Comparison of ENCODE assay signal across 16 cellular contexts in the genomic region with DNA sequence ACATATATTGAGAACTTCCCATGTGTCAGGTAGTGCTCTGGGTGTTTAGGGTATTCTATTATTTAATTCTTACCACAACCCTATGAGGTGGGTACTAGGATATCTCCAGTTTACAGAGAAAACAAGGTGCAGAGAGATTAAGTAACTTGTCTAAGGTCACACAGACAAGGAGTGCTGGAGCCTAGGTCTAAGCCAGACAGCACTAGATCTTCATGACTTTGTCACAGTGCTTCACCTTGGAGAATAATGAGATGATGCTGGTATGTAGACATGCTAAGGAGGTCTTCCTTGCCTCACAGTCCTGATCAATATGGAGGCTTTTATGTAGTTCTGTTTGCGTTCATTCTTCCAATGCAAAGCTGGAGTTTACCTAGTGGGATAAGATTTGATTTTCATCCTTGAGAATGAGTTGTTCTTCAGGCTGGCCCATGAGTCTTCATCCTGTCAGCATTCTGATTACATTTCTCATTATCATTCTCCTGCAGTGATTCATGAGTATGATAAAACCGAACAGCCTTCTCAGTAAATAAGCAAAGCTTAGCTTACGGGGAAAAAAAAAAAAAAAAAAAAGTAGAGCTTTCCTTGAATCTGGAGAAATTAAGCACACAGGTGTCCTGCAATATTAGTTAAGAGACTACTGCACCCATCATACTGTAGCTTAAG.
DNase-seq lines count a peak whose midpoint lies in the region; ATAC-seq and TF ChIP-seq lines count a peak whose summit lies in the region.
"Had no signal": no experiment of that assay in that cellular context is flagged by ENCODE, and none has a peak within 500 bp of the region (broad histone marks: within the 10 kb centered on the region; RNA-seq: fewer than 3 reads in every experiment).

No MANE protein-coding gene starts in this region.

- no peaks in the 10 kb centered on the region for H3K36me3 ChIP-seq in Peyer's patch
- H3K36me3 ChIP-seq: BLaER1 treated with 17β-estradiol and CSF1 and Interleukin-3, amounts not matched to agents 10 nM and 100 nM had no signal

- H3K36me3 Mint-ChIP-seq in CD14-positive monocyte (no peaks in the 10 kb centered on the region), natural killer cell (no peaks in the 10 kb centered on the region)

- TF ChIP-seq CTCF in epithelial cell of esophagus (IDR thresholded peaks at IDR 0.05; ENCODE audit: insufficient read depth, low read depth, low read length, missing control alignments): no peak
- TF ChIP-seq CTCF in Peyer's patch (IDR thresholded peaks at IDR 0.05): no peak
- no peak for TF ChIP-seq CTCF in CD14-positive monocyte (IDR thresholded peaks at IDR 0.05)
- no peak for TF ChIP-seq CTCF in natural killer cell (IDR thresholded peaks at IDR 0.05)

- H3K4me3 ChIP-seq in epithelial cell of esophagus (ENCODE audit: low read length) (no peak overlapping the region), Peyer's patch (no peak overlapping the region)
- H3K4me3 ChIP-seq: BLaER1 treated with 17β-estradiol and CSF1 and Interleukin-3, amounts not matched to agents 10 nM and 100 nM had no signal

- no peaks in the 10 kb centered on the region for H3K27me3 ChIP-seq in Peyer's patch
- H3K27me3 ChIP-seq: BLaER1 treated with 17β-estradiol and CSF1 and Interleukin-3, amounts not matched to agents 10 nM and 100 nM had no signal

- in situ Hi-C loops in Caki2 (cut with HindIII; ENCODE audit: low pct_unique_long_range_greater_than_20kb, low sequenced_read_pairs): no loop called here

- peaks cover 0 to 5% (median 2%) of the 10 kb centered on the region in 3 donors for H3K27me3 Mint-ChIP-seq in CD14-positive monocyte (ENCODE audit: low read depth in 3 of 3)
- peaks cover 11 to 25% of the 10 kb centered on the region in 2 donors for H3K27me3 Mint-ChIP-seq in natural killer cell (ENCODE audit: low read depth in 2 of 2)

- TF ChIP-seq POLR2A in Peyer's patch (IDR thresholded peaks at IDR 0.05): no peak

- H3K27ac Mint-ChIP-seq in CD14-positive monocyte (no peak overlapping the region), natural killer cell (no peak overlapping the region)
- H3K27ac Mint-ChIP-seq: endodermal cell had no signal

- H3K9me3 Mint-ChIP-seq in CD14-positive monocyte: peaks cover 0 to under 1% (median 0%) of the 10 kb centered on the region in 7 donors
- H3K9me3 Mint-ChIP-seq in natural killer cell: no peaks in the 10 kb centered on the region
- H3K9me3 Mint-ChIP-seq: activated T-cell treated with anti-CD3 and anti-CD28 coated beads, Interleukin-2, amount 50 U/mL, for 4 hours; endodermal cell had no signal

- H3K27ac ChIP-seq in Peyer's patch: no peak overlapping the region
- H3K27ac ChIP-seq: BLaER1 treated with 17β-estradiol and CSF1 and Interleukin-3, amounts not matched to agents 10 nM and 100 nM had no signal

- H3K4me1 Mint-ChIP-seq in CD14-positive monocyte (peaks cover 25% of the 10 kb centered on the region), natural killer cell (no peaks in the 10 kb centered on the region)

- H3K9me3 ChIP-seq in Peyer's patch: no peaks in the 10 kb centered on the region
- H3K9me3 ChIP-seq: BLaER1 treated with 17β-estradiol and CSF1 and Interleukin-3, amounts not matched to agents 10 nM and 100 nM had no signal

- no peak for ATAC-seq in natural killer cell
- ATAC-seq: activated T-cell treated with anti-CD3 and anti-CD28 coated beads, Interleukin-2, amount 50 U/mL, for 4 hours had no signal

- intact Hi-C loops in CD14-positive monocyte (cut with micrococcal nuclease) (no loop called here), natural killer cell (cut with micrococcal nuclease) (loop anchor here (10.0 kb wide), 1 partner anchor 53 kb away; no protein-coding TSS in a partner anchor)

- no peak overlapping the region for H3K4me3 Mint-ChIP-seq in CD14-positive monocyte
- H3K4me3 Mint-ChIP-seq in natural killer cell: no peak overlapping the region
- H3K4me3 Mint-ChIP-seq: activated T-cell treated with anti-CD3 and anti-CD28 coated beads, Interleukin-2, amount 50 U/mL, for 4 hours; endodermal cell had no signal

- peak; percentile 38 for DNase-seq in Caki2 (ENCODE audit: low read depth)
- DNase-seq in RPMI7951 (ENCODE audit: low read depth): peak; percentile 82
- DNase-seq in epithelial cell of esophagus (ENCODE audit: low read depth): peak; percentile 90
- DNase-seq in non-pigmented ciliary epithelial cell (ENCODE audit: low read depth): peak; percentile 86
- DNase-seq in Peyer's patch: no peak
- no peak for DNase-seq in CD14-positive monocyte (ENCODE audit: low spot score)
- DNase-seq in natural killer cell: no peak
- no peak for DNase-seq in NCI-H1092 (lab: John Stamatoyannopoulos, UW)
- DNase-seq: activated T-cell treated with anti-CD3 and anti-CD28 coated beads, Interleukin-2, amount 50 U/mL, for 4 hours; anterior cingulate cortex; endodermal cell; KBM-7; NCI-H1930; stimulated activated CD4-positive, alpha-beta T cell treated with anti-CD3 and anti-CD28 coated beads, Interleukin-4, amount 100 ng/mL, for 1 hour; stimulated activated naive CD4-positive, alpha-beta T cell treated with Interleukin-2 at 50 U/mL for 16 hours had no signal

- H3K4me1 ChIP-seq in Peyer's patch: no peaks in the 10 kb centered on the region

Comparison
In these comparisons a context has a peak if more than half of its experiments do, and no peak if none do; other contexts are left out.
1. DNase-seq: peak in Caki2 (single experiment), RPMI7951 (single experiment), epithelial cell of esophagus (single experiment) and non-pigmented ciliary epithelial cell (single experiment); none in Peyer's patch (0 of 3), CD14-positive monocyte (single experiment), natural killer cell (single experiment) and NCI-H1092 (single experiment).